23 cellular contexts compared by ENCODE assay signal in genomic region chr1:53307037-53307436, GRCh38. TPM values are rescaled to one million over a fixed set of nuclear protein-coding genes. Genes with fewer than 3 reads are reported as not detected.
DNase-seq lines count a peak whose midpoint lies in the region; ATAC-seq and TF ChIP-seq lines count a peak whose summit lies in the region.
"Had no signal": no experiment of that assay in that cellular context is flagged by ENCODE, and none has a peak within 500 bp of the region (broad histone marks: within the 10 kb centered on the region; RNA-seq: fewer than 3 reads in every experiment).

No MANE protein-coding gene starts in this region.

- ATAC-seq in activated CD8-positive, alpha-beta T cell treated with anti-CD3 and anti-CD28 coated beads, Interleukin-2, amount 10 ng/mL, durations not matched to agents 7 days and 5 days: no peak
- ATAC-seq in activated CD8-positive, alpha-beta T cell treated with anti-CD3 and anti-CD28 coated beads for 36 hours: no peak
- ATAC-seq in HG03460 (IDR thresholded peaks at IDR 0.05; ENCODE audit: unreplicated experiment): no peak
- ATAC-seq: K562 had no signal

- no peak for TF ChIP-seq CTCF in activated CD8-positive, alpha-beta T cell treated with anti-CD3 and anti-CD28 coated beads for 36 hours (IDR thresholded peaks at IDR 0.05)
- TF ChIP-seq CTCF in nephron (IDR thresholded peaks at IDR 0.05; ENCODE audit: unreplicated experiment in 3 of 3): no peak
- no peak for TF ChIP-seq CTCF in osteocyte (IDR thresholded peaks at IDR 0.05)

- POLR2A ChIA-PET in activated CD8-positive, alpha-beta T cell treated with anti-CD3 and anti-CD28 coated beads, Interleukin-2, amount 10 ng/mL, durations not matched to agents 7 days and 5 days (lab: Charles Lee): no interaction called here
- POLR2A ChIA-PET in activated CD8-positive, alpha-beta T cell treated with anti-CD3 and anti-CD28 coated beads for 36 hours (lab: Charles Lee): no interaction called here

- peaks cover 26% of the 10 kb centered on the region for H3K36me3 Mint-ChIP-seq in activated CD8-positive, alpha-beta T cell treated with anti-CD3 and anti-CD28 coated beads, Interleukin-2, amount 10 ng/mL, durations not matched to agents 7 days and 5 days (ENCODE audit: low read depth)
- peaks cover 10% of the 10 kb centered on the region for H3K36me3 Mint-ChIP-seq in activated CD8-positive, alpha-beta T cell treated with anti-CD3 and anti-CD28 coated beads for 36 hours (ENCODE audit: low read depth)
- H3K36me3 Mint-ChIP-seq in activated T-helper 1 cell treated with anti-CD3 and anti-CD28 coated beads, Interleukin-12 subunit alpha, Interleukin-12 subunit beta, Interleukin-2, Interleukin-4 antibody, amounts not matched to agents 30 ng/mL and 10 ng/mL and 1 ng/mL, durations not matched to agents 14 hours and 24 hours and 36 hours (ENCODE audit: low read depth): peaks cover 10% of the 10 kb centered on the region
- H3K36me3 Mint-ChIP-seq in nephron (ENCODE audit: low read depth) (no peaks in the 10 kb centered on the region), osteocyte (ENCODE audit: unreplicated experiment) (no peaks in the 10 kb centered on the region)

- H3K27ac Mint-ChIP-seq in activated CD8-positive, alpha-beta T cell treated with anti-CD3 and anti-CD28 coated beads, Interleukin-2, amount 10 ng/mL, durations not matched to agents 7 days and 5 days: peak overlapping the region; percentile 42
- H3K27ac Mint-ChIP-seq in activated CD8-positive, alpha-beta T cell treated with anti-CD3 and anti-CD28 coated beads for 36 hours: no peak overlapping the region
- peak overlapping the region; percentile 77 for H3K27ac Mint-ChIP-seq in activated T-helper 1 cell treated with anti-CD3 and anti-CD28 coated beads, Interleukin-12 subunit alpha, Interleukin-12 subunit beta, Interleukin-2, Interleukin-4 antibody, amounts not matched to agents 30 ng/mL and 10 ng/mL and 1 ng/mL, durations not matched to agents 14 hours and 24 hours and 36 hours
- peak overlapping the region; percentile 49 to 93 (median 86) for H3K27ac Mint-ChIP-seq in nephron
- no peak overlapping the region for H3K27ac Mint-ChIP-seq in osteocyte (ENCODE audit: unreplicated experiment)

- no peaks in the 10 kb centered on the region for H3K27me3 Mint-ChIP-seq in activated CD8-positive, alpha-beta T cell treated with anti-CD3 and anti-CD28 coated beads, Interleukin-2, amount 10 ng/mL, durations not matched to agents 7 days and 5 days (ENCODE audit: low read depth)
- H3K27me3 Mint-ChIP-seq in activated CD8-positive, alpha-beta T cell treated with anti-CD3 and anti-CD28 coated beads for 36 hours: no peaks in the 10 kb centered on the region
- no peaks in the 10 kb centered on the region for H3K27me3 Mint-ChIP-seq in activated T-helper 1 cell treated with anti-CD3 and anti-CD28 coated beads, Interleukin-12 subunit alpha, Interleukin-12 subunit beta, Interleukin-2, Interleukin-4 antibody, amounts not matched to agents 30 ng/mL and 10 ng/mL and 1 ng/mL, durations not matched to agents 14 hours and 24 hours and 36 hours (ENCODE audit: insufficient read depth)
- H3K27me3 Mint-ChIP-seq in nephron (ENCODE audit: low read depth) (peaks cover 7% of the 10 kb centered on the region), osteocyte (ENCODE audit: unreplicated experiment) (no peaks in the 10 kb centered on the region)

- CTCF ChIA-PET in activated CD8-positive, alpha-beta T cell treated with anti-CD3 and anti-CD28 coated beads, Interleukin-2, amount 10 ng/mL, durations not matched to agents 7 days and 5 days (lab: Charles Lee): interaction anchor here (1.9 kb wide), 1 partner anchor 29 kb away, joined by 5 read pairs; no protein-coding TSS in a partner anchor
- CTCF ChIA-PET in activated CD8-positive, alpha-beta T cell treated with anti-CD3 and anti-CD28 coated beads for 36 hours (lab: Charles Lee): interaction anchor here (1.0 kb wide), 1 partner anchor 61 kb away, joined by 3 read pairs; no protein-coding TSS in a partner anchor

- H3K4me3 Mint-ChIP-seq in activated CD8-positive, alpha-beta T cell treated with anti-CD3 and anti-CD28 coated beads, Interleukin-2, amount 10 ng/mL, durations not matched to agents 7 days and 5 days: no peak overlapping the region
- H3K4me3 Mint-ChIP-seq in activated CD8-positive, alpha-beta T cell treated with anti-CD3 and anti-CD28 coated beads for 36 hours: no peak overlapping the region
- no peak overlapping the region for H3K4me3 Mint-ChIP-seq in activated T-helper 1 cell treated with anti-CD3 and anti-CD28 coated beads, Interleukin-12 subunit alpha, Interleukin-12 subunit beta, Interleukin-2, Interleukin-4 antibody, amounts not matched to agents 30 ng/mL and 10 ng/mL and 1 ng/mL, durations not matched to agents 14 hours and 24 hours and 36 hours
- H3K4me3 Mint-ChIP-seq in nephron (no peak overlapping the region), osteocyte (ENCODE audit: unreplicated experiment) (no peak overlapping the region)

- H3K4me1 Mint-ChIP-seq in activated CD8-positive, alpha-beta T cell treated with anti-CD3 and anti-CD28 coated beads, Interleukin-2, amount 10 ng/mL, durations not matched to agents 7 days and 5 days (ENCODE audit: low read depth): peaks cover 43% of the 10 kb centered on the region
- H3K4me1 Mint-ChIP-seq in activated CD8-positive, alpha-beta T cell treated with anti-CD3 and anti-CD28 coated beads for 36 hours (ENCODE audit: low read depth): peaks cover 15% of the 10 kb centered on the region
- H3K4me1 Mint-ChIP-seq in activated T-helper 1 cell treated with anti-CD3 and anti-CD28 coated beads, Interleukin-12 subunit alpha, Interleukin-12 subunit beta, Interleukin-2, Interleukin-4 antibody, amounts not matched to agents 30 ng/mL and 10 ng/mL and 1 ng/mL, durations not matched to agents 14 hours and 24 hours and 36 hours (ENCODE audit: low read depth): peaks cover 24% of the 10 kb centered on the region
- H3K4me1 Mint-ChIP-seq in nephron: peaks cover 46% of the 10 kb centered on the region
- peaks cover 6% of the 10 kb centered on the region for H3K4me1 Mint-ChIP-seq in osteocyte (ENCODE audit: unreplicated experiment)

- intact Hi-C loops in activated CD8-positive, alpha-beta T cell treated with anti-CD3 and anti-CD28 coated beads for 36 hours (cut with micrococcal nuclease): no loop called here
- intact Hi-C loops in activated T-helper 1 cell treated with anti-CD3 and anti-CD28 coated beads, Interleukin-12 subunit alpha, Interleukin-12 subunit beta, Interleukin-2, Interleukin-4 antibody, amounts not matched to agents 30 ng/mL and 10 ng/mL and 1 ng/mL, durations not matched to agents 14 hours and 24 hours and 36 hours (cut with micrococcal nuclease): no loop called here

- H3K9me3 Mint-ChIP-seq in activated CD8-positive, alpha-beta T cell treated with anti-CD3 and anti-CD28 coated beads, Interleukin-2, amount 10 ng/mL, durations not matched to agents 7 days and 5 days (ENCODE audit: insufficient read depth): no peaks in the 10 kb centered on the region
- no peaks in the 10 kb centered on the region for H3K9me3 Mint-ChIP-seq in activated CD8-positive, alpha-beta T cell treated with anti-CD3 and anti-CD28 coated beads for 36 hours
- no peaks in the 10 kb centered on the region for H3K9me3 Mint-ChIP-seq in activated T-helper 1 cell treated with anti-CD3 and anti-CD28 coated beads, Interleukin-12 subunit alpha, Interleukin-12 subunit beta, Interleukin-2, Interleukin-4 antibody, amounts not matched to agents 30 ng/mL and 10 ng/mL and 1 ng/mL, durations not matched to agents 14 hours and 24 hours and 36 hours
- no peaks in the 10 kb centered on the region for H3K9me3 Mint-ChIP-seq in nephron
- no peaks in the 10 kb centered on the region for H3K9me3 Mint-ChIP-seq in osteocyte (ENCODE audit: unreplicated experiment)

- no peak for DNase-seq in activated CD8-positive, alpha-beta T cell treated with anti-CD3 and anti-CD28 coated beads, Interleukin-2, amount 10 ng/mL, durations not matched to agents 7 days and 5 days
- no peak for DNase-seq in activated CD8-positive, alpha-beta T cell treated with anti-CD3 and anti-CD28 coated beads for 36 hours
- peak; percentile 58 for DNase-seq in DMS 273 treated with DMSO at 0.1 percent for 48 hours (lab: John Stamatoyannopoulos, UW)
- DNase-seq in activated T-helper 1 cell treated with anti-CD3 and anti-CD28 coated beads, Interleukin-12 subunit alpha, Interleukin-12 subunit beta, Interleukin-2, Interleukin-4 antibody, amounts not matched to agents 30 ng/mL and 10 ng/mL and 1 ng/mL, durations not matched to agents 14 hours and 24 hours and 36 hours (ENCODE audit: low spot score): no peak
- DNase-seq in NCI-H2029 treated with DMSO at 0.1 percent for 48 hours (lab: John Stamatoyannopoulos, UW): no peak
- DNase-seq in osteocyte (ENCODE audit: extremely low spot score, unreplicated experiment): no peak
- DNase-seq: ACHN; activated CD4-positive, CD25-positive, alpha-beta regulatory T cell treated with anti-CD3 and anti-CD28 coated beads, Interleukin-2, amount 50 U/mL, for 72 hours; COR-L47; DMS79 treated with DMSO at 0.1 percent for 48 hours; H7; islet precursor cell; left ventricle myocardium inferior; NCI-H1105; NCI-H2029; NCI-H345; NCI-H748 treated with DMSO at 0.1 percent for 48 hours; ovary; SJCRH30; stimulated activated CD4-positive, alpha-beta T cell treated with anti-CD3 and anti-CD28 coated beads, Interleukin-1b, Interleukin-23, amount 100 ng/mL, for 48 hours had no signal

RNA-seq across cellular contexts. Expression of gene LRP8, which starts 20.8 kb away (rescaled TPM):
- 10 to 100 TPM; 62.7 to 71.8 TPM for total RNA-seq in activated CD8-positive, alpha-beta T cell treated with anti-CD3 and anti-CD28 coated beads, Interleukin-2, amount 10 ng/mL, durations not matched to agents 7 days and 5 days
- 10 to 100 TPM; 39.9 to 41.6 TPM for total RNA-seq in activated CD8-positive, alpha-beta T cell treated with anti-CD3 and anti-CD28 coated beads for 36 hours
- total RNA-seq in activated T-helper 1 cell treated with anti-CD3 and anti-CD28 coated beads, Interleukin-12 subunit alpha, Interleukin-12 subunit beta, Interleukin-2, Interleukin-4 antibody, amounts not matched to agents 30 ng/mL and 10 ng/mL and 1 ng/mL, durations not matched to agents 14 hours and 24 hours and 36 hours: 78.8 and 87.4 TPM in 2 replicates
- total RNA-seq in osteocyte: 4.4 and 6.3 TPM in 2 replicates

Comparison
In these comparisons a context has a peak if more than half of its experiments do, and no peak if none do; other contexts are left out.
1. H3K27ac Mint-ChIP-seq: peak in activated CD8-positive, alpha-beta T cell treated with anti-CD3 and anti-CD28 coated beads, Interleukin-2, amount 10 ng/mL, durations not matched to agents 7 days and 5 days (single experiment), activated T-helper 1 cell treated with anti-CD3 and anti-CD28 coated beads, Interleukin-12 subunit alpha, Interleukin-12 subunit beta, Interleukin-2, Interleukin-4 antibody, amounts not matched to agents 30 ng/mL and 10 ng/mL and 1 ng/mL, durations not matched to agents 14 hours and 24 hours and 36 hours (single experiment) and nephron (3 of 3); none in activated CD8-positive, alpha-beta T cell treated with anti-CD3 and anti-CD28 coated beads for 36 hours (single experiment) and osteocyte (single experiment).